ENCODE assay signal across 1 cellular context in the genomic region with DNA sequence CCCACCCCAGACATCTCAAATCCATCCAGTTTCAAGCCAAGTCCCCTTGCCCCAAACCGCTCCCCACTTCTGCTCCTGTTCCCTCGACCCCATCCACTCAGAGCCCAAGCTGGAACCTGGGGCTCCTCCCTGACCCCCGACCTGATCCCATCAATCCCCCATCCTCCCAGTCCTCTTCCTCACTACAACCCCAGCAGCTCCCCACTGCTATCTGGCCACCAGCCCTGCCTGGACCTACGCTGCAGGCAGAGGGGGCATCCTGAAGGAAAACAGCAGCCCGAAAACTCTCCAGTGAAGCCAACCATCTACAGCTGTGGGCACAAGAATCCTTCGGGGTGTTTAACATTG.
TF ChIP-seq lines count a peak whose summit lies in the region.

No MANE protein-coding gene starts in this region.

TF ChIP-seq in HepG2, 621 proteins besides CTCF, POLR2A, EP300 and RAD21:
- TF ChIP-seq MTA1 (CRISPR knock-in tag; IDR thresholded peaks at IDR 0.05; ENCODE audit: borderline replicate concordance) (0 out of 2 replicates have a peak, but pooled peaks have one; percentile 6), GZF1 (CRISPR knock-in tag; IDR thresholded peaks at IDR 0.05) (no peak)
